In the genomic region with DNA sequence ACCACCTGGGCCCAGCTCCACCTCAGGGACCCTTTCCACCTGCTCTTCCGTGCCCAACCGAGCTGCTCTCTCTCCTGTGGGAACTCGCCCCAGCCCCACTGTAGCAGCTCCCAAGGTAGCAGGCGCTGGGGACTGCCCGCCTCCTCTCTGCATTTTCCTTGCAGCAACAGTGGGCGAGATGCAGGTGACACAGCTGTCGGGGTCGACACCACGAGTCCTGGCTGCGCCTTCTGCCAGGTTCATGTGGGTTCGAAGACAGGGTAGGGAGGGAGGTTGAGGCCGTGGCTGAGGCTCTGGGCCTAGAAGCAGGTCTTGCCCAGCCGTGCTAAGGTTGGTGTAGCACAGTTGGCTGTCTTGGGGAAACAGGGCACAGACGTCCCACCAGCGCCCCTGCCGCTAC, we compare ENCODE assay signal across 14 cellular contexts.
"Had no signal": no experiment of that assay in that cellular context is flagged by ENCODE, and none has a peak within 500 bp of the region (broad histone marks: within the 10 kb centered on the region; RNA-seq: fewer than 3 reads in every experiment).

No MANE protein-coding gene starts in this region.

- H3K4me3 ChIP-seq: ovary had no signal

- H3K4me1 Mint-ChIP-seq: naive thymus-derived CD8-positive, alpha-beta T cell had no signal

- H3K36me3 Mint-ChIP-seq: naive thymus-derived CD8-positive, alpha-beta T cell had no signal

- H3K36me3 ChIP-seq: ovary had no signal

- H3K9me3 ChIP-seq: ovary had no signal

- DNase-seq: effector memory CD8-positive, alpha-beta T cell; erythroblast; foreskin keratinocyte; head of caudate nucleus; hippocampal formation; midbrain; naive thymus-derived CD8-positive, alpha-beta T cell; ovary; right cardiac atrium; stimulated activated CD4-positive, alpha-beta T cell treated with anti-CD3 and anti-CD28 coated beads, Interleukin-12 subunit alpha, Interleukin-12 subunit beta, amount 100 ng/mL, for 4 hours; stimulated activated naive CD4-positive, alpha-beta T cell treated with Interleukin-2 at 50 U/mL for 16 hours; trophoblast cell had no signal

- ATAC-seq: effector memory CD8-positive, alpha-beta T cell; foreskin keratinocyte; naive thymus-derived CD8-positive, alpha-beta T cell; right cardiac atrium had no signal

- H3K27me3 Mint-ChIP-seq: dendritic cell treated with granulocyte-macrophage colony-stimulating factor and Interleukin-4, amounts not matched to agents 40 ng/mL and 50 ng/mL, for 4 days; effector memory CD8-positive, alpha-beta T cell; naive thymus-derived CD8-positive, alpha-beta T cell; progenitor cell of endocrine pancreas had no signal

- H3K27ac ChIP-seq: foreskin keratinocyte, ovary had no signal

- H3K27ac Mint-ChIP-seq: dendritic cell treated with granulocyte-macrophage colony-stimulating factor and Interleukin-4, amounts not matched to agents 40 ng/mL and 50 ng/mL, for 4 days; effector memory CD8-positive, alpha-beta T cell; naive thymus-derived CD8-positive, alpha-beta T cell; progenitor cell of endocrine pancreas had no signal

- H3K27me3 ChIP-seq: foreskin keratinocyte, ovary had no signal

- H3K4me1 ChIP-seq: foreskin keratinocyte had no signal

- H3K4me3 Mint-ChIP-seq: dendritic cell treated with granulocyte-macrophage colony-stimulating factor and Interleukin-4, amounts not matched to agents 40 ng/mL and 50 ng/mL, for 4 days; effector memory CD8-positive, alpha-beta T cell; naive thymus-derived CD8-positive, alpha-beta T cell had no signal
